In the genomic region with DNA sequence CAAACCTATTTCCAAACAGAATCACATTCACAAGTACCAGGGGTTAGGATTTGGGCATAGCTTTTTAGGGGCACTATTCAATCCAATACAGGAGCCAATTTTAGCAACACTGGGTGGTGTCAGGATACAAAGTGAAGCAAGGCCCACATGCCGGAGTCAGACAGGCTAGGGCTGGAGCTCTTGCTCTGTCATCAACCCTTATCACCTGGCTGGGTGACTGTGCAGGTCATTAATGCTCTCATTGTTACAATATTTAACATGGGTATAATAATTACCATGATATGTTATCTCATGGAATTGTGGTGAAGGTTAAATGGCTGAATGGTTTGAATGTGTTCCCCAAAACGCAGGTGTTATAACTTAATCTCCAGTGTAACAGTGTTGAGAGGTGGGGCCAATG, we compare ENCODE assay signal across 14 cellular contexts.
DNase-seq lines count a peak whose midpoint lies in the region; TF ChIP-seq lines count a peak whose summit lies in the region.
"Had no signal": no experiment of that assay in that cellular context is flagged by ENCODE, and none has a peak within 500 bp of the region (broad histone marks: within the 10 kb centered on the region; RNA-seq: fewer than 3 reads in every experiment).

No MANE protein-coding gene starts in this region.

- no peak overlapping the region for H3K4me3 Mint-ChIP-seq in Calu3 (ENCODE audit: low read depth, unreplicated experiment)
- H3K4me3 Mint-ChIP-seq in mesothelial cell of epicardium, result no peak overlapping the region
- H3K4me3 Mint-ChIP-seq in progenitor cell of endocrine pancreas (ENCODE audit: low read depth), result no peak overlapping the region
- H3K4me3 Mint-ChIP-seq: CD14-positive monocyte; CD8-positive, alpha-beta T cell had no signal

- BruUV-seq in Calu3 (replicated peaks; lab: Mats Ljungman, UMichigan), result no TSS peak

- H3K27me3 Mint-ChIP-seq in Calu3 (ENCODE audit: unreplicated experiment) (no peaks in the 10 kb centered on the region), mesothelial cell of epicardium (ENCODE audit: low read depth) (peaks cover 8% of the 10 kb centered on the region), progenitor cell of endocrine pancreas (peaks cover 14% of the 10 kb centered on the region)

- no peak for TF ChIP-seq POLR2A in stomach (IDR thresholded peaks at IDR 0.05)

- H3K27ac Mint-ChIP-seq in Calu3 (ENCODE audit: unreplicated experiment) (no peak overlapping the region), mesothelial cell of epicardium (no peak overlapping the region), progenitor cell of endocrine pancreas (no peak overlapping the region)
- H3K27ac Mint-ChIP-seq: CD8-positive, alpha-beta T cell had no signal

- peak overlapping the region in 3 of 5 donors; percentile 9 to 43 (median 24) for H3K27ac ChIP-seq in stomach
- H3K27ac ChIP-seq: 22Rv1 had no signal

- no peaks in the 10 kb centered on the region for H3K36me3 ChIP-seq in stomach
- H3K36me3 ChIP-seq: HAP-1 had no signal

- H3K9me3 Mint-ChIP-seq in Calu3 (ENCODE audit: low read depth, unreplicated experiment) (no peaks in the 10 kb centered on the region), mesothelial cell of epicardium (peaks cover 39% of the 10 kb centered on the region), progenitor cell of endocrine pancreas (ENCODE audit: low read depth) (peaks cover 6% of the 10 kb centered on the region)

- H3K36me3 Mint-ChIP-seq in Calu3 (ENCODE audit: insufficient read depth, unreplicated experiment) (no peaks in the 10 kb centered on the region), mesothelial cell of epicardium (no peaks in the 10 kb centered on the region), progenitor cell of endocrine pancreas (ENCODE audit: insufficient read depth) (no peaks in the 10 kb centered on the region)
- H3K36me3 Mint-ChIP-seq: CD8-positive, alpha-beta T cell had no signal

- no peak overlapping the region for H3K4me3 ChIP-seq in stomach
- H3K4me3 ChIP-seq: HAP-1 had no signal

- peaks cover 21% of the 10 kb centered on the region for H3K4me1 Mint-ChIP-seq in Calu3 (ENCODE audit: low read depth, unreplicated experiment)
- peaks cover 11% of the 10 kb centered on the region for H3K4me1 Mint-ChIP-seq in mesothelial cell of epicardium
- peaks cover 6% of the 10 kb centered on the region for H3K4me1 Mint-ChIP-seq in progenitor cell of endocrine pancreas (ENCODE audit: low read depth)

- TF ChIP-seq CTCF in Calu3 (IDR thresholded peaks at IDR 0.05; ENCODE audit: unreplicated experiment), result no peak
- TF ChIP-seq CTCF in stomach (IDR thresholded peaks at IDR 0.05), result no peak
- no peak for TF ChIP-seq CTCF in mesothelial cell of epicardium (IDR thresholded peaks at IDR 0.05; ENCODE audit: unreplicated experiment)
- no peak for TF ChIP-seq CTCF in progenitor cell of endocrine pancreas (IDR thresholded peaks at IDR 0.05; ENCODE audit: unreplicated experiment)

- CTCF ChIA-PET in Calu3 (lab: Charles Lee), result interaction anchor here (2.0 kb wide), 1 partner anchor 32 kb away, joined by 5 read pairs; no protein-coding TSS in a partner anchor

- 27 to 67% (median 50%) methylated on average over 2 of the region's 2 CpGs for WGBS in stomach, 5 donors

- H3K27me3 ChIP-seq in stomach, result no peaks in the 10 kb centered on the region

- TF ChIP-seq EP300 in stomach (IDR thresholded peaks at IDR 0.05), result no peak

- DNase-seq in activated CD8-positive, alpha-beta memory T cell treated with anti-CD3 and anti-CD28 coated beads for 24 hours, result peak; percentile 4
- DNase-seq in activated CD8-positive, alpha-beta memory T cell treated with anti-CD3 and anti-CD28 coated beads, Interleukin-2, amount 50 U/mL, for 48 hours, result no peak
- peak; percentile 48 for DNase-seq in Calu3
- DNase-seq in islet precursor cell, result peak; percentile 1
- peak; percentile 50 for DNase-seq in stomach
- no peak for DNase-seq in mesothelial cell of epicardium (ENCODE audit: low spot score in 2 of 2, unreplicated experiment in 2 of 2)
- DNase-seq in progenitor cell of endocrine pancreas (ENCODE audit: low spot score, unreplicated experiment), result no peak
- DNase-seq: CD8-positive, alpha-beta T cell; COR-L47; DND-41; GF-D8 had no signal

- intact Hi-C loops in Calu3 (cut with micrococcal nuclease; ENCODE audit: unreplicated experiment), result no loop called here
- intact Hi-C loops in stomach (cut with DNase I; ENCODE audit: low total_unique reads), result no loop called here

- H3K9me3 ChIP-seq in stomach, result no peaks in the 10 kb centered on the region

- H3K4me1 ChIP-seq in stomach, result peaks cover 0 to 19% (median 10%) of the 10 kb centered on the region in 4 donors

Comparison
In these comparisons a context has a peak if more than half of its experiments do, and no peak if none do; other contexts are left out.
1. DNase-seq: peak in activated CD8-positive, alpha-beta memory T cell treated with anti-CD3 and anti-CD28 coated beads for 24 hours (single experiment), Calu3 (single experiment), islet precursor cell (single experiment) and stomach (single experiment); none in activated CD8-positive, alpha-beta memory T cell treated with anti-CD3 and anti-CD28 coated beads, Interleukin-2, amount 50 U/mL, for 48 hours (single experiment), mesothelial cell of epicardium (0 of 2) and progenitor cell of endocrine pancreas (single experiment).